Comparison of ENCODE assay signal across 34 cellular contexts in the genomic region with DNA sequence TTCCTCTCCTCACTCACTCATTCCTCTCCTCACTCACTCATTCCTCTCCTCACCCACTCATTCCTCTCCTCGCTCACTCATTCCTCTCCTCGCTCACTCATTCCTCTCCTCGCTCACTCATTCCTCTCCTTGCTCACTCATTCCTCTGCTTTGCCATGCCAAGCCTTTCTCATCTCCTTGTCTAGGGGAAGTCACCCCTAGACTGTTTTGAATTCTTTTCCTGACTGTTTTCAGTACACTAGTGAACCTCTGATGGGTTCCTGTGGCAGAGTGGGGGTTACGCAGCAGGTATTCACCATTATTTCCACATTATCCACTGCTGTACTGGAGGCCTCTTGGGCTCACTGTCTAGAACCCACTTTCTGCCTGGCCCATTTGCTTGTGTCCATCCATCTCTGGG. TPM values are rescaled to one million over a fixed set of nuclear protein-coding genes. Genes with fewer than 3 reads are reported as not detected.
"Had no signal": no experiment of that assay in that cellular context is flagged by ENCODE, and none has a peak within 500 bp of the region (broad histone marks: within the 10 kb centered on the region; RNA-seq: fewer than 3 reads in every experiment).

No MANE protein-coding gene starts in this region.

- H3K36me3 Mint-ChIP-seq: activated CD8-positive, alpha-beta memory T cell treated with anti-CD3 and anti-CD28 coated beads, Interleukin-2, amount 10 ng/mL, durations not matched to agents 7 days and 5 days; activated naive CD8-positive, alpha-beta T cell treated with anti-CD3 and anti-CD28 coated beads, Interleukin-2, amount 10 ng/mL, durations not matched to agents 7 days and 5 days had no signal

- H3K27me3 ChIP-seq: body of pancreas, SJCRH30 had no signal

- ATAC-seq: activated CD8-positive, alpha-beta memory T cell treated with anti-CD3 and anti-CD28 coated beads, Interleukin-2, amount 10 ng/mL, durations not matched to agents 7 days and 5 days; body of pancreas; Panc1 had no signal

- H3K4me3 ChIP-seq: body of pancreas, breast epithelium, SJCRH30, SK-N-MC had no signal

- H3K9me3 ChIP-seq: body of pancreas, breast epithelium, SJCRH30 had no signal

- H3K4me1 ChIP-seq: body of pancreas, breast epithelium, SJCRH30 had no signal

- H3K27ac Mint-ChIP-seq: activated CD4-positive, alpha-beta T cell treated with anti-CD3 and anti-CD28 coated beads, Interleukin-2, amount 10 ng/mL, durations not matched to agents 24 days and 14 days; activated CD8-positive, alpha-beta memory T cell treated with anti-CD3 and anti-CD28 coated beads, Interleukin-2, amount 10 ng/mL, durations not matched to agents 7 days and 5 days; activated naive CD8-positive, alpha-beta T cell treated with anti-CD3 and anti-CD28 coated beads, Interleukin-2, amount 10 ng/mL, durations not matched to agents 7 days and 5 days had no signal

- H3K36me3 ChIP-seq: breast epithelium, SJCRH30, WERI-Rb-1 had no signal

- FAIRE-seq: astrocyte had no signal

- H3K27ac ChIP-seq: body of pancreas, breast epithelium, KMS-11, SJCRH30, SK-N-MC, WERI-Rb-1 had no signal

- DNase-seq: activated CD4-positive, alpha-beta T cell treated with anti-CD3 and anti-CD28 coated beads for 1 hour; activated CD4-positive, alpha-beta T cell treated with anti-CD3 and anti-CD28 coated beads, Interleukin-2, amount 10 ng/mL, durations not matched to agents 24 days and 14 days; activated CD4-positive, alpha-beta T cell treated with anti-CD3 and anti-CD28 coated beads, Interleukin-2, amount 50 U/mL, for 48 hours; activated CD4-positive, CD25-positive, alpha-beta regulatory T cell; activated CD8-positive, alpha-beta memory T cell treated with anti-CD3 and anti-CD28 coated beads for 24 hours; activated CD8-positive, alpha-beta memory T cell treated with anti-CD3 and anti-CD28 coated beads, Interleukin-2, amount 10 ng/mL, durations not matched to agents 7 days and 5 days; activated CD8-positive, alpha-beta memory T cell treated with anti-CD3 and anti-CD28 coated beads, Interleukin-2, amount 50 U/mL, for 48 hours; activated naive CD8-positive, alpha-beta T cell treated with anti-CD3 and anti-CD28 coated beads, Interleukin-2, amount 10 ng/mL, durations not matched to agents 7 days and 5 days; amygdala; body of pancreas; MM.1S; MV-4-11; NCI-H1092; NCI-H1436 treated with DMSO at 0.1 percent for 48 hours; NCI-H1694 treated with DMSO at 0.1 percent for 48 hours; NCI-H2029; NCI-H345; NCI-H524 treated with DMSO at 0.1 percent for 48 hours; SHP77; SJCRH30; T1000; WERI-Rb-1 had no signal

- H3K27me3 Mint-ChIP-seq: activated CD4-positive, alpha-beta T cell treated with anti-CD3 and anti-CD28 coated beads, Interleukin-2, amount 10 ng/mL, durations not matched to agents 24 days and 14 days; activated CD8-positive, alpha-beta memory T cell treated with anti-CD3 and anti-CD28 coated beads, Interleukin-2, amount 10 ng/mL, durations not matched to agents 7 days and 5 days had no signal

- H3K4me3 Mint-ChIP-seq: activated CD4-positive, alpha-beta T cell treated with anti-CD3 and anti-CD28 coated beads, Interleukin-2, amount 10 ng/mL, durations not matched to agents 24 days and 14 days; activated CD8-positive, alpha-beta memory T cell treated with anti-CD3 and anti-CD28 coated beads, Interleukin-2, amount 10 ng/mL, durations not matched to agents 7 days and 5 days; activated naive CD8-positive, alpha-beta T cell treated with anti-CD3 and anti-CD28 coated beads, Interleukin-2, amount 10 ng/mL, durations not matched to agents 7 days and 5 days had no signal

- H3K9me3 Mint-ChIP-seq: activated CD4-positive, alpha-beta T cell treated with anti-CD3 and anti-CD28 coated beads, Interleukin-2, amount 10 ng/mL, durations not matched to agents 24 days and 14 days; activated naive CD8-positive, alpha-beta T cell treated with anti-CD3 and anti-CD28 coated beads, Interleukin-2, amount 10 ng/mL, durations not matched to agents 7 days and 5 days had no signal

- H3K4me1 Mint-ChIP-seq: activated CD4-positive, alpha-beta T cell treated with anti-CD3 and anti-CD28 coated beads, Interleukin-2, amount 10 ng/mL, durations not matched to agents 24 days and 14 days; activated CD8-positive, alpha-beta memory T cell treated with anti-CD3 and anti-CD28 coated beads, Interleukin-2, amount 10 ng/mL, durations not matched to agents 7 days and 5 days had no signal

RNA-seq across cellular contexts. Expression of gene CYP4F8, which starts 1.2 kb away (rescaled TPM):
- total RNA-seq: activated CD4-positive, alpha-beta T cell treated with anti-CD3 and anti-CD28 coated beads, Interleukin-2, amount 10 ng/mL, durations not matched to agents 24 days and 14 days; activated CD8-positive, alpha-beta memory T cell treated with anti-CD3 and anti-CD28 coated beads, Interleukin-2, amount 10 ng/mL, durations not matched to agents 7 days and 5 days; activated naive CD8-positive, alpha-beta T cell treated with anti-CD3 and anti-CD28 coated beads, Interleukin-2, amount 10 ng/mL, durations not matched to agents 7 days and 5 days; astrocyte; cardiac septum; LHCN-M2; NCI-H460; RPMI7951; SJCRH30; T-helper 1 cell treated with Interleukin-12 subunit alpha and Interleukin-12 subunit beta and Interleukin-4 antibody, amounts not matched to agents 30 ng/mL and 1 ng/mL, for 36 hours; T-helper 2 cell treated with Interferon-gamma antibody and Interleukin-4, amounts not matched to agents 100 ng/mL and 5 ng/mL, for 36 hours had no signal
- polyA plus RNA-seq: adipose tissue had no signal

RNA-seq across cellular contexts. Expression of gene CYP4F3, which starts 24.5 kb away (rescaled TPM):
- total RNA-seq: activated CD4-positive, alpha-beta T cell treated with anti-CD3 and anti-CD28 coated beads, Interleukin-2, amount 10 ng/mL, durations not matched to agents 24 days and 14 days; activated naive CD8-positive, alpha-beta T cell treated with anti-CD3 and anti-CD28 coated beads, Interleukin-2, amount 10 ng/mL, durations not matched to agents 7 days and 5 days; astrocyte; LHCN-M2; RPMI7951; SJCRH30; T-helper 1 cell treated with Interleukin-12 subunit alpha and Interleukin-12 subunit beta and Interleukin-4 antibody, amounts not matched to agents 30 ng/mL and 1 ng/mL, for 36 hours had no signal

RNA-seq across cellular contexts. Expression of gene CYP4F12, which starts 56.7 kb away (rescaled TPM):
- total RNA-seq: activated CD4-positive, alpha-beta T cell treated with anti-CD3 and anti-CD28 coated beads, Interleukin-2, amount 10 ng/mL, durations not matched to agents 24 days and 14 days; astrocyte; LHCN-M2; NCI-H460; RPMI7951; SJCRH30; T-helper 1 cell treated with Interleukin-12 subunit alpha and Interleukin-12 subunit beta and Interleukin-4 antibody, amounts not matched to agents 30 ng/mL and 1 ng/mL, for 36 hours; T-helper 2 cell treated with Interferon-gamma antibody and Interleukin-4, amounts not matched to agents 100 ng/mL and 5 ng/mL, for 36 hours had no signal
